Comparison of ENCODE assay signal across 8 cellular contexts in genomic region chr21:5021803-5022202, GRCh38.
DNase-seq lines count a peak whose midpoint lies in the region; ATAC-seq and TF ChIP-seq lines count a peak whose summit lies in the region.
"Not testable (repeated sequence)": the region's sequence is repeated elsewhere in the genome, so short reads cannot be mapped to it uniquely, and the experiment has no call there.

No MANE protein-coding gene starts in this region.

- CTCF ChIA-PET in CD8-positive, alpha-beta T cell (lab: Charles Lee); activated CD8-positive, alpha-beta memory T cell treated with anti-CD3 and anti-CD28 coated beads, Interleukin-2, amount 10 ng/mL, durations not matched to agents 7 days and 5 days (lab: Charles Lee): not testable (repeated sequence)

- not testable (repeated sequence) for H3K36me3 Mint-ChIP-seq in CD8-positive, alpha-beta T cell; activated CD8-positive, alpha-beta memory T cell treated with anti-CD3 and anti-CD28 coated beads, Interleukin-2, amount 10 ng/mL, durations not matched to agents 7 days and 5 days

- not testable (repeated sequence) for H3K27ac Mint-ChIP-seq in CD8-positive, alpha-beta T cell; activated CD8-positive, alpha-beta memory T cell treated with anti-CD3 and anti-CD28 coated beads, Interleukin-2, amount 10 ng/mL, durations not matched to agents 7 days and 5 days

- not testable (repeated sequence) for H3K4me3 Mint-ChIP-seq in CD8-positive, alpha-beta T cell; activated CD8-positive, alpha-beta memory T cell treated with anti-CD3 and anti-CD28 coated beads, Interleukin-2, amount 10 ng/mL, durations not matched to agents 7 days and 5 days

- DNase-seq in CD8-positive, alpha-beta T cell; activated CD8-positive, alpha-beta memory T cell treated with anti-CD3 and anti-CD28 coated beads, Interleukin-2, amount 10 ng/mL, durations not matched to agents 7 days and 5 days; heart right ventricle; omental fat pad (ENCODE audit: low spot score): not testable (repeated sequence)

- not testable (repeated sequence) for H3K27ac ChIP-seq in CD8-positive, alpha-beta T cell (ENCODE audit: low read depth, low read length); heart right ventricle

- POLR2A ChIA-PET in CD8-positive, alpha-beta T cell (lab: Charles Lee), result not testable (repeated sequence)

- H3K27me3 ChIP-seq in CD8-positive, alpha-beta T cell (ENCODE audit: insufficient read depth, low read length); heart right ventricle: not testable (repeated sequence)

- H3K4me1 ChIP-seq in CD8-positive, alpha-beta T cell (ENCODE audit: insufficient read depth, low read length); heart right ventricle: not testable (repeated sequence)

- H3K9me3 Mint-ChIP-seq in CD8-positive, alpha-beta T cell; activated CD8-positive, alpha-beta memory T cell treated with anti-CD3 and anti-CD28 coated beads, Interleukin-2, amount 10 ng/mL, durations not matched to agents 7 days and 5 days (ENCODE audit: low read depth): not testable (repeated sequence)

- H3K27me3 Mint-ChIP-seq in CD8-positive, alpha-beta T cell (ENCODE audit: low read depth); activated CD8-positive, alpha-beta memory T cell treated with anti-CD3 and anti-CD28 coated beads, Interleukin-2, amount 10 ng/mL, durations not matched to agents 7 days and 5 days: not testable (repeated sequence)

- not testable (repeated sequence) for H3K36me3 ChIP-seq in CD8-positive, alpha-beta T cell (ENCODE audit: insufficient read depth, low read length); heart right ventricle

- H3K9me3 ChIP-seq in CD8-positive, alpha-beta T cell (ENCODE audit: low read length); heart right ventricle: not testable (repeated sequence)

- intact Hi-C loops in CD8-positive, alpha-beta T cell (cut with DNase I, micrococcal nuclease); heart right ventricle (cut with DNase I): not testable (repeated sequence)

- not testable (repeated sequence) for H3K4me1 Mint-ChIP-seq in CD8-positive, alpha-beta T cell (ENCODE audit: low read depth); activated CD8-positive, alpha-beta memory T cell treated with anti-CD3 and anti-CD28 coated beads, Interleukin-2, amount 10 ng/mL, durations not matched to agents 7 days and 5 days

- not testable (repeated sequence) for H3K4me3 ChIP-seq in CD8-positive, alpha-beta T cell (ENCODE audit: low read depth, low read length); heart right ventricle

- peak; percentile 41 for ATAC-seq in CD8-positive, alpha-beta T cell
- ATAC-seq in GM19351 (IDR thresholded peaks at IDR 0.05; ENCODE audit: unreplicated experiment) (peak; percentile 29), GM21717 (IDR thresholded peaks at IDR 0.05; ENCODE audit: unreplicated experiment) (peak; percentile 36), HG02852 (IDR thresholded peaks at IDR 0.05; ENCODE audit: unreplicated experiment) (peak; percentile 40), HG03521 (IDR thresholded peaks at IDR 0.05; ENCODE audit: unreplicated experiment) (peak; percentile 29), heart right ventricle (peak; percentile 46 to 77 (median 60)), omental fat pad (ENCODE audit: low FRiP score) (peak; percentile 34)
- peak; percentile 45 for ATAC-seq in activated CD8-positive, alpha-beta memory T cell treated with anti-CD3 and anti-CD28 coated beads, Interleukin-2, amount 10 ng/mL, durations not matched to agents 7 days and 5 days

- not testable (repeated sequence) for TF ChIP-seq CTCF in CD8-positive, alpha-beta T cell (IDR thresholded peaks at IDR 0.05); heart right ventricle (IDR thresholded peaks at IDR 0.05); omental fat pad (IDR thresholded peaks at IDR 0.05)

- WGBS in heart right ventricle, 2 donors, result no CpG with 5 or more reads among the region's 26 CpGs
